In the genomic region with DNA sequence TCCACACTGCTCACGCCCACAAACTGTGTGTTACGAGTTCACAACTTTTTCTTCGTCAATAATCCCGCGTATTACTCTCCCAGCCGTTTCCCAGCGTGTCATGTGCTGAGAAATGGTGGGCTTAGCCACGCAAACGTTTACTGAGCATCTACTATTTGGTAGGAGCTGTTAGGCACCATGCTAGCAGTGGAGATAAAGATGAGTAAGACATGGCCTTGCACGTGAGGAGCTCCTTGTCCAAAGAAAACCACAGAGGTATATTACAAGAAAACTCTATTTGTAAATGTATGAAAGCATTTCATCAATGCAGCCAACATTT, we compare ENCODE assay signal across 1 cellular context.
TF ChIP-seq lines count a peak whose summit lies in the region.

No MANE protein-coding gene starts in this region.

TF ChIP-seq in H1, 55 proteins besides CTCF, POLR2A, EP300 and RAD21:
- TF ChIP-seq POLR2AphosphoS5 (IDR thresholded peaks at IDR 0.05; ENCODE audit: low read depth, low read length) (no peak), NANOG (IDR thresholded peaks at IDR 0.05; ENCODE audit: insufficient read depth, low read depth, low read length, poor library complexity, severe bottlenecking) (no peak), FOSL1 (IDR thresholded peaks at IDR 0.05; ENCODE audit: insufficient read depth, low read depth, low read length) (no peak), PHF8 (conservative IDR thresholded peaks at IDR 0.05; ENCODE audit: low read depth, low read length) (no peak), HDAC2 (IDR thresholded peaks at IDR 0.05; ENCODE audit: borderline replicate concordance in 1 of 2, low read depth in 2 of 2, low read length in 2 of 2) (no peak), RNF2 (IDR thresholded peaks at IDR 0.05; ENCODE audit: borderline replicate concordance, low read depth, low read length, missing control alignments, poor library complexity, severe bottlenecking) (no peak), MAFK (IDR thresholded peaks at IDR 0.05; ENCODE audit: low read depth, low read length) (no peak), JUN (IDR thresholded peaks at IDR 0.05; ENCODE audit: low read depth, low read length) (no peak), RBBP5 (IDR thresholded peaks at IDR 0.05; ENCODE audit: borderline replicate concordance, low read depth, low read length) (no peak), KDM5A (IDR thresholded peaks at IDR 0.05; ENCODE audit: low read length) (no peak), SAP30 (IDR thresholded peaks at IDR 0.05; ENCODE audit: insufficient read depth, insufficient replicate concordance, low read length) (no peak), BCL11A (IDR thresholded peaks at IDR 0.05; ENCODE audit: low read depth in 2 of 2, low read length in 2 of 2) (no peak), SP4 (IDR thresholded peaks at IDR 0.05; ENCODE audit: low read length) (no peak), ASH2L (IDR thresholded peaks at IDR 0.05; ENCODE audit: low read length) (no peak)
- TF ChIP-seq, protein P1, sequence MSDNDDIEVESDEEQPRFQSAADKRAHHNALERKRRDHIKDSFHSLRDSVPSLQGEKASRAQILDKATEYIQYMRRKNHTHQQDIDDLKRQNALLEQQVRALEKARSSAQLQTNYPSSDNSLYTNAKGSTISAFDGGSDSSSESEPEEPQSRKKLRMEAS (IDR thresholded peaks at IDR 0.05): no peak
- TF ChIP-seq, protein P2, sequence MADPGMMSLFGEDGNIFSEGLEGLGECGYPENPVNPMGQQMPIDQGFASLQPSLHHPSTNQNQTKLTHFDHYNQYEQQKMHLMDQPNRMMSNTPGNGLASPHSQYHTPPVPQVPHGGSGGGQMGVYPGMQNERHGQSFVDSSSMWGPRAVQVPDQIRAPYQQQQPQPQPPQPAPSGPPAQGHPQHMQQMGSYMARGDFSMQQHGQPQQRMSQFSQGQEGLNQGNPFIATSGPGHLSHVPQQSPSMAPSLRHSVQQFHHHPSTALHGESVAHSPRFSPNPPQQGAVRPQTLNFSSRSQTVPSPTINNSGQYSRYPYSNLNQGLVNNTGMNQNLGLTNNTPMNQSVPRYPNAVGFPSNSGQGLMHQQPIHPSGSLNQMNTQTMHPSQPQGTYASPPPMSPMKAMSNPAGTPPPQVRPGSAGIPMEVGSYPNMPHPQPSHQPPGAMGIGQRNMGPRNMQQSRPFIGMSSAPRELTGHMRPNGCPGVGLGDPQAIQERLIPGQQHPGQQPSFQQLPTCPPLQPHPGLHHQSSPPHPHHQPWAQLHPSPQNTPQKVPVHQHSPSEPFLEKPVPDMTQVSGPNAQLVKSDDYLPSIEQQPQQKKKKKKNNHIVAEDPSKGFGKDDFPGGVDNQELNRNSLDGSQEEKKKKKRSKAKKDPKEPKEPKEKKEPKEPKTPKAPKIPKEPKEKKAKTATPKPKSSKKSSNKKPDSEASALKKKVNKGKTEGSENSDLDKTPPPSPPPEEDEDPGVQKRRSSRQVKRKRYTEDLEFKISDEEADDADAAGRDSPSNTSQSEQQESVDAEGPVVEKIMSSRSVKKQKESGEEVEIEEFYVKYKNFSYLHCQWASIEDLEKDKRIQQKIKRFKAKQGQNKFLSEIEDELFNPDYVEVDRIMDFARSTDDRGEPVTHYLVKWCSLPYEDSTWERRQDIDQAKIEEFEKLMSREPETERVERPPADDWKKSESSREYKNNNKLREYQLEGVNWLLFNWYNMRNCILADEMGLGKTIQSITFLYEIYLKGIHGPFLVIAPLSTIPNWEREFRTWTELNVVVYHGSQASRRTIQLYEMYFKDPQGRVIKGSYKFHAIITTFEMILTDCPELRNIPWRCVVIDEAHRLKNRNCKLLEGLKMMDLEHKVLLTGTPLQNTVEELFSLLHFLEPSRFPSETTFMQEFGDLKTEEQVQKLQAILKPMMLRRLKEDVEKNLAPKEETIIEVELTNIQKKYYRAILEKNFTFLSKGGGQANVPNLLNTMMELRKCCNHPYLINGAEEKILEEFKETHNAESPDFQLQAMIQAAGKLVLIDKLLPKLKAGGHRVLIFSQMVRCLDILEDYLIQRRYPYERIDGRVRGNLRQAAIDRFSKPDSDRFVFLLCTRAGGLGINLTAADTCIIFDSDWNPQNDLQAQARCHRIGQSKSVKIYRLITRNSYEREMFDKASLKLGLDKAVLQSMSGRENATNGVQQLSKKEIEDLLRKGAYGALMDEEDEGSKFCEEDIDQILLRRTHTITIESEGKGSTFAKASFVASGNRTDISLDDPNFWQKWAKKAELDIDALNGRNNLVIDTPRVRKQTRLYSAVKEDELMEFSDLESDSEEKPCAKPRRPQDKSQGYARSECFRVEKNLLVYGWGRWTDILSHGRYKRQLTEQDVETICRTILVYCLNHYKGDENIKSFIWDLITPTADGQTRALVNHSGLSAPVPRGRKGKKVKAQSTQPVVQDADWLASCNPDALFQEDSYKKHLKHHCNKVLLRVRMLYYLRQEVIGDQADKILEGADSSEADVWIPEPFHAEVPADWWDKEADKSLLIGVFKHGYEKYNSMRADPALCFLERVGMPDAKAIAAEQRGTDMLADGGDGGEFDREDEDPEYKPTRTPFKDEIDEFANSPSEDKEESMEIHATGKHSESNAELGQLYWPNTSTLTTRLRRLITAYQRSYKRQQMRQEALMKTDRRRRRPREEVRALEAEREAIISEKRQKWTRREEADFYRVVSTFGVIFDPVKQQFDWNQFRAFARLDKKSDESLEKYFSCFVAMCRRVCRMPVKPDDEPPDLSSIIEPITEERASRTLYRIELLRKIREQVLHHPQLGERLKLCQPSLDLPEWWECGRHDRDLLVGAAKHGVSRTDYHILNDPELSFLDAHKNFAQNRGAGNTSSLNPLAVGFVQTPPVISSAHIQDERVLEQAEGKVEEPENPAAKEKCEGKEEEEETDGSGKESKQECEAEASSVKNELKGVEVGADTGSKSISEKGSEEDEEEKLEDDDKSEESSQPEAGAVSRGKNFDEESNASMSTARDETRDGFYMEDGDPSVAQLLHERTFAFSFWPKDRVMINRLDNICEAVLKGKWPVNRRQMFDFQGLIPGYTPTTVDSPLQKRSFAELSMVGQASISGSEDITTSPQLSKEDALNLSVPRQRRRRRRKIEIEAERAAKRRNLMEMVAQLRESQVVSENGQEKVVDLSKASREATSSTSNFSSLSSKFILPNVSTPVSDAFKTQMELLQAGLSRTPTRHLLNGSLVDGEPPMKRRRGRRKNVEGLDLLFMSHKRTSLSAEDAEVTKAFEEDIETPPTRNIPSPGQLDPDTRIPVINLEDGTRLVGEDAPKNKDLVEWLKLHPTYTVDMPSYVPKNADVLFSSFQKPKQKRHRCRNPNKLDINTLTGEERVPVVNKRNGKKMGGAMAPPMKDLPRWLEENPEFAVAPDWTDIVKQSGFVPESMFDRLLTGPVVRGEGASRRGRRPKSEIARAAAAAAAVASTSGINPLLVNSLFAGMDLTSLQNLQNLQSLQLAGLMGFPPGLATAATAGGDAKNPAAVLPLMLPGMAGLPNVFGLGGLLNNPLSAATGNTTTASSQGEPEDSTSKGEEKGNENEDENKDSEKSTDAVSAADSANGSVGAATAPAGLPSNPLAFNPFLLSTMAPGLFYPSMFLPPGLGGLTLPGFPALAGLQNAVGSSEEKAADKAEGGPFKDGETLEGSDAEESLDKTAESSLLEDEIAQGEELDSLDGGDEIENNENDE (IDR thresholded peaks at IDR 0.05; ENCODE audit: insufficient replicate concordance, low read length): no peak
- TF ChIP-seq, protein P3, sequence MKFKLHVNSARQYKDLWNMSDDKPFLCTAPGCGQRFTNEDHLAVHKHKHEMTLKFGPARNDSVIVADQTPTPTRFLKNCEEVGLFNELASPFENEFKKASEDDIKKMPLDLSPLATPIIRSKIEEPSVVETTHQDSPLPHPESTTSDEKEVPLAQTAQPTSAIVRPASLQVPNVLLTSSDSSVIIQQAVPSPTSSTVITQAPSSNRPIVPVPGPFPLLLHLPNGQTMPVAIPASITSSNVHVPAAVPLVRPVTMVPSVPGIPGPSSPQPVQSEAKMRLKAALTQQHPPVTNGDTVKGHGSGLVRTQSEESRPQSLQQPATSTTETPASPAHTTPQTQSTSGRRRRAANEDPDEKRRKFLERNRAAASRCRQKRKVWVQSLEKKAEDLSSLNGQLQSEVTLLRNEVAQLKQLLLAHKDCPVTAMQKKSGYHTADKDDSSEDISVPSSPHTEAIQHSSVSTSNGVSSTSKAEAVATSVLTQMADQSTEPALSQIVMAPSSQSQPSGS (IDR thresholded peaks at IDR 0.05; ENCODE audit: low read length): no peak
TF ChIP-seq in H1: peak in this region for 0.
